In the genomic region with DNA sequence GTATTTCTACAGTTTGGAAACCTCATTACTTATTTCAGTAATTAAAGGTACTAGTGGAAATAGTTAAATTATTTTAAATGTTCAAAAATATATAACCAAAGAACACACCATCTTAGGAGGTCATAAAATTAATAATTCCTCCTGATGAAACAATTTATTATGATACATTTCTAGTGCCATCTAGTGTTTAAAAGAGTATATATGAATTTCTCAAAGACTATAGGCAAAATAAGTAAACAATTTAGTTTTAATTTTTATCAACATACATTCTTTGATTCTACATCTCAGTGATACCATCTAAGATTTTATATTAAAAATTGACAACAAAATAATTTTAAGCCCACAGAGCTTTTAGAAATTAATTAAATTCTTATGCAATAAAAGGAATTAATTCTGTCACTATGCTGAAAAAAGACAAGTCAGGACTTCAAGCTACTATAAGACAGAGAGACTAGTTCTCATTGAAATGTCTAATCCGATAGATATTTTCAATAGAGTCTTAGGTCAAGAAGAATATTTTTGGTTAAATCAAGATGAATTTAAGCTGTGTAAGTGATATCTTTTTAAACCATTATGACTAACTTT, we compare ENCODE assay signal across 9 cellular contexts.
DNase-seq lines count a peak whose midpoint lies in the region; ATAC-seq and TF ChIP-seq lines count a peak whose summit lies in the region.
"Had no signal": no experiment of that assay in that cellular context is flagged by ENCODE, and none has a peak within 500 bp of the region (broad histone marks: within the 10 kb centered on the region; RNA-seq: fewer than 3 reads in every experiment).

No MANE protein-coding gene starts in this region.

- H3K4me3 ChIP-seq in PC-3 (ENCODE audit: low read length): no peak overlapping the region
- H3K4me3 ChIP-seq in fibroblast of pulmonary artery (replicated peaks; ENCODE audit: low read depth, low read length): no peak overlapping the region
- H3K4me3 ChIP-seq: suprapubic skin had no signal

- peak; percentile 24 to 34 for DNase-seq in AML-193 (lab: John Stamatoyannopoulos, UW)
- no peak for DNase-seq in GM13977 (ENCODE audit: low spot score)
- peak; percentile 16 for DNase-seq in PC-3
- DNase-seq in fibroblast of pulmonary artery (ENCODE audit: low read depth): peak; percentile 13
- no peak for DNase-seq in activated naive CD4-positive, alpha-beta T cell treated with anti-CD3 and anti-CD28 coated beads, Interleukin-2, amount 50 U/mL, for 16 hours
- DNase-seq in amygdala (lab: John Stamatoyannopoulos, UW): no peak
- DNase-seq in AG08396 (ENCODE audit: low spot score): no peak

- H2AFZ ChIP-seq in PC-3 (ENCODE audit: low read length): no peak overlapping the region

- H3K9me2 ChIP-seq in PC-3 (replicated peaks; ENCODE audit: low read length): no peaks in the 10 kb centered on the region

- H3K9ac ChIP-seq in PC-3 (ENCODE audit: low read length): no peak overlapping the region

- ATAC-seq in PC-3: no peak
- ATAC-seq in GM19324 (IDR thresholded peaks at IDR 0.05; ENCODE audit: low FRiP score, unreplicated experiment): no peak

- no peaks in the 10 kb centered on the region for H3K36me3 ChIP-seq in PC-3 (ENCODE audit: low read depth, low read length)
- H3K36me3 ChIP-seq: suprapubic skin had no signal

- H3K27me3 ChIP-seq in PC-3 (ENCODE audit: low read length): no peaks in the 10 kb centered on the region
- H3K27me3 ChIP-seq: suprapubic skin had no signal

- no peaks in the 10 kb centered on the region for H3F3A ChIP-seq in PC-3 (ENCODE audit: low read length, unreplicated experiment)

- TF ChIP-seq CTCF in GM13977 (IDR thresholded peaks at IDR 0.05; ENCODE audit: extremely low read depth, insufficient read depth, missing control alignments): peak; percentile 3
- TF ChIP-seq CTCF in PC-3 (conservative IDR thresholded peaks at IDR 0.05; ENCODE audit: low read depth, low read length): peak; percentile 54
- peak; percentile 25 for TF ChIP-seq CTCF in fibroblast of pulmonary artery (IDR thresholded peaks at IDR 0.05; ENCODE audit: low read length, missing control alignments)

- CTCF ChIA-PET in PC-3 (lab: Charles Lee): no interaction called here

- no peaks in the 10 kb centered on the region for H3K79me2 ChIP-seq in PC-3 (ENCODE audit: low read length)

- no peak overlapping the region for H3K4me2 ChIP-seq in PC-3 (ENCODE audit: low read length)

- no peaks in the 10 kb centered on the region for H3K4me1 ChIP-seq in PC-3 (ENCODE audit: insufficient read depth, low read length)
- H3K4me1 ChIP-seq: suprapubic skin had no signal

- H3K9me3 ChIP-seq in PC-3 (ENCODE audit: low read length): no peaks in the 10 kb centered on the region
- H3K9me3 ChIP-seq: suprapubic skin had no signal

- intact Hi-C loops in PC-3 (cut with micrococcal nuclease): loop anchor here (5.0 kb wide), 1 partner anchor 1437 kb away; no protein-coding TSS in a partner anchor

- no peaks in the 10 kb centered on the region for H4K20me1 ChIP-seq in PC-3 (ENCODE audit: low read length)

- no TSS peak for BruUV-seq in PC-3 (replicated peaks; lab: Mats Ljungman, UMichigan)

- H3K27ac ChIP-seq in PC-3 (ENCODE audit: low read length): no peak overlapping the region
- H3K27ac ChIP-seq: suprapubic skin had no signal

- in situ Hi-C loops in GM13977 (cut with MboI; ENCODE audit: low pct_unique_long_range_greater_than_20kb, low sequenced_read_pairs, unreplicated experiment): no loop called here

- POLR2A ChIA-PET in PC-3 (lab: Charles Lee; ENCODE audit: unreplicated experiment): no interaction called here

Comparison
In these comparisons a context has a peak if more than half of its experiments do, and no peak if none do; other contexts are left out.
1. DNase-seq: peak in AML-193 (2 of 2), PC-3 (single experiment) and fibroblast of pulmonary artery (single experiment); none in GM13977 (single experiment), activated naive CD4-positive, alpha-beta T cell treated with anti-CD3 and anti-CD28 coated beads, Interleukin-2, amount 50 U/mL, for 16 hours (single experiment), amygdala (0 of 56) and AG08396 (single experiment).
2. CTCF ChIP-seq: peak in every context shown above with its lines; median percentile 54 in PC-3; 25 in fibroblast of pulmonary artery; 3 in GM13977.